17 cellular contexts compared by ENCODE assay signal in genomic region chr15:33448151-33448550, GRCh38.
DNase-seq lines count a peak whose midpoint lies in the region; ATAC-seq and TF ChIP-seq lines count a peak whose summit lies in the region.
"Had no signal": no experiment of that assay in that cellular context is flagged by ENCODE, and none has a peak within 500 bp of the region (broad histone marks: within the 10 kb centered on the region; RNA-seq: fewer than 3 reads in every experiment).

No MANE protein-coding gene starts in this region.

- H3K27ac Mint-ChIP-seq in glutamatergic neuron (ENCODE audit: unreplicated experiment) (peak overlapping the region; percentile 10), nephron progenitor cell (peak overlapping the region; percentile 85), endothelial cell (ENCODE audit: unreplicated experiment) (no peak overlapping the region)
- H3K27ac Mint-ChIP-seq: B cell; CD4-positive, alpha-beta T cell; GM23338 had no signal

- TF ChIP-seq CTCF in glutamatergic neuron (IDR thresholded peaks at IDR 0.05; ENCODE audit: partially characterized antibody, unreplicated experiment) (no peak), nephron progenitor cell (IDR thresholded peaks at IDR 0.05) (no peak), endothelial cell (IDR thresholded peaks at IDR 0.05; ENCODE audit: unreplicated experiment) (no peak)

- H3K4me1 Mint-ChIP-seq in glutamatergic neuron (ENCODE audit: low read depth, unreplicated experiment): no peaks in the 10 kb centered on the region
- H3K4me1 Mint-ChIP-seq in nephron progenitor cell: peaks cover 44% of the 10 kb centered on the region
- no peaks in the 10 kb centered on the region for H3K4me1 Mint-ChIP-seq in endothelial cell (ENCODE audit: unreplicated experiment)
- H3K4me1 Mint-ChIP-seq: B cell had no signal

- no peak for ATAC-seq in GM18498 (IDR thresholded peaks at IDR 0.05; ENCODE audit: unreplicated experiment)
- ATAC-seq in HG03378 (IDR thresholded peaks at IDR 0.05; ENCODE audit: unreplicated experiment): no peak
- ATAC-seq: GM12878, HepG2 had no signal

- H3K9me3 Mint-ChIP-seq in glutamatergic neuron (ENCODE audit: unreplicated experiment) (peaks cover 2% of the 10 kb centered on the region), nephron progenitor cell (no peaks in the 10 kb centered on the region), endothelial cell (ENCODE audit: unreplicated experiment) (no peaks in the 10 kb centered on the region)
- H3K9me3 Mint-ChIP-seq: CD4-positive, alpha-beta T cell; GM23338 had no signal

- H3K36me3 Mint-ChIP-seq in glutamatergic neuron (ENCODE audit: unreplicated experiment): no peaks in the 10 kb centered on the region
- H3K36me3 Mint-ChIP-seq in nephron progenitor cell (ENCODE audit: low read depth): no peaks in the 10 kb centered on the region
- no peaks in the 10 kb centered on the region for H3K36me3 Mint-ChIP-seq in endothelial cell (ENCODE audit: low read depth, unreplicated experiment)

- H3K4me3 Mint-ChIP-seq in glutamatergic neuron (ENCODE audit: unreplicated experiment) (no peak overlapping the region), nephron progenitor cell (peak overlapping the region; percentile 53), endothelial cell (ENCODE audit: unreplicated experiment) (no peak overlapping the region)
- H3K4me3 Mint-ChIP-seq: B cell; CD4-positive, alpha-beta T cell; GM23338 had no signal

- DNase-seq in ELF-1 (ENCODE audit: low read depth, low spot score) (peak; percentile 26), NCI-H69 (lab: John Stamatoyannopoulos, UW) (peak; percentile 96), glutamatergic neuron (no peak), nephron progenitor cell (no peak), hippocampal formation (lab: John Stamatoyannopoulos, UW) (no peak), endothelial cell (ENCODE audit: low spot score) (no peak)
- DNase-seq: C1 segment of cervical spinal cord; Calu3; CD4-positive, alpha-beta T cell; DMS 273 treated with DMSO at 0.1 percent for 48 hours; H7 had no signal

- H3K27me3 Mint-ChIP-seq in glutamatergic neuron (ENCODE audit: unreplicated experiment) (peaks cover 4% of the 10 kb centered on the region), nephron progenitor cell (ENCODE audit: low read depth, poor library complexity) (peaks cover 3% of the 10 kb centered on the region), endothelial cell (ENCODE audit: unreplicated experiment) (peaks cover 4% of the 10 kb centered on the region)

Comparison
In these comparisons a context has a peak if more than half of its experiments do, and no peak if none do; other contexts are left out.
1. DNase-seq: peak in ELF-1 (single experiment) and NCI-H69 (single experiment); none in glutamatergic neuron (single experiment), nephron progenitor cell (single experiment), hippocampal formation (0 of 2) and endothelial cell (single experiment).